Comparison of ENCODE assay signal across 11 cellular contexts in the genomic region with DNA sequence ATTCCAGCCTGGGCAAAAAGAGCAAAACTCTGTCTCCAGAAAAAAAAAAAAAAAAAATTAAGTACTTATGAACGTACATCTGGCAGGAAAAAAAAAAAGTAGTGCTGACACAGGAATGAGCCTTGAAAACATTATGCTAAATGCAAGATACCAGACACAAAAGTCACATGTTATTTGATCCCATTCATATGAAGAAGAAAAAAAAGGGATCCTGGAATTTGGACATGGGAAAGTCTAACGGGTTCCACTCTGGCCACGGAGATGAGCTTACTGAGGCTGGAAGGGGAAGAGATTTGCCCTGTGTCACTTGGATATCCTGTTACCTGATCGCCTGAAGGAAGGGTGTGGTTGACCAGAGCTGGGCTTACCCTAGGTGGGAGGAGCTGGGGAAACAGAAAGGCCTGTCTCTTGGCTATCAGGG.
DNase-seq lines count a peak whose midpoint lies in the region; ATAC-seq, FAIRE-seq and TF ChIP-seq lines count a peak whose summit lies in the region.
"Had no signal": no experiment of that assay in that cellular context is flagged by ENCODE, and none has a peak within 500 bp of the region (broad histone marks: within the 10 kb centered on the region; RNA-seq: fewer than 3 reads in every experiment).

No MANE protein-coding gene starts in this region.

- peaks cover 48% of the 10 kb centered on the region for H3K4me1 ChIP-seq in A549
- H3K4me1 ChIP-seq in HAP-1: no peaks in the 10 kb centered on the region
- H3K4me1 ChIP-seq in left lung: no peaks in the 10 kb centered on the region
- H3K4me1 ChIP-seq: thyroid gland had no signal

- no peak for TF ChIP-seq POLR2A in A549 (IDR thresholded peaks at IDR 0.05; ENCODE audit: low read length)

- TF ChIP-seq RAD21 in A549 (conservative IDR thresholded peaks at IDR 0.05 in 1 of 2, IDR thresholded peaks at IDR 0.05 in 1 of 2): no peak

- ATAC-seq in A549 (peak; percentile 68 to 70), HG02571 (IDR thresholded peaks at IDR 0.05; ENCODE audit: unreplicated experiment) (no peak), left lung (no peak)

- peak overlapping the region; percentile 71 to 86 for H3K27ac ChIP-seq in A549
- no peak overlapping the region for H3K27ac ChIP-seq in left lung
- H3K27ac ChIP-seq: thyroid gland had no signal

- H3K27me3 ChIP-seq in HAP-1 (ENCODE audit: low read depth) (no peaks in the 10 kb centered on the region), left lung (no peaks in the 10 kb centered on the region)
- H3K27me3 ChIP-seq: thyroid gland had no signal

- in situ Hi-C loops in HAP-1 (cut with MboI; ENCODE audit: low sequenced_read_pairs): loop anchor here (10.0 kb wide), 1 partner anchor 73 kb away; no protein-coding TSS in a partner anchor

- TF ChIP-seq EP300 in A549 (IDR thresholded peaks at IDR 0.05): no peak

- H3K9me3 ChIP-seq in A549: no peaks in the 10 kb centered on the region
- no peaks in the 10 kb centered on the region for H3K9me3 ChIP-seq in HAP-1
- H3K9me3 ChIP-seq in left lung: no peaks in the 10 kb centered on the region
- H3K9me3 ChIP-seq: thyroid gland had no signal

- peak; percentile 61 for FAIRE-seq in A549 (lab: Jason Lieb, UNC)
- FAIRE-seq: GM12891 had no signal

- H3K36me3 ChIP-seq in HAP-1 (replicated peaks): no peaks in the 10 kb centered on the region
- no peaks in the 10 kb centered on the region for H3K36me3 ChIP-seq in left lung
- H3K36me3 ChIP-seq: thyroid gland had no signal

- peak overlapping the region; percentile 47 for H3K4me2 ChIP-seq in A549

- no peak overlapping the region for H3K4me3 ChIP-seq in A549
- H3K4me3 ChIP-seq in HAP-1: no peak overlapping the region
- no peak overlapping the region for H3K4me3 ChIP-seq in fibroblast of the aortic adventitia (ENCODE audit: low read depth, low read length)
- H3K4me3 ChIP-seq in left lung: no peak overlapping the region
- H3K4me3 ChIP-seq: thyroid gland had no signal

- CTCF ChIA-PET in A549 (lab: Yijun Ruan, JAX): interaction anchor here (1.0 to 2.6 kb wide), 4 partner anchors 9 to 151 kb away, joined by 4 to 11 read pairs (median 4); no protein-coding TSS in a partner anchor

- intact Hi-C loops in left lung (cut with DNase I): no loop called here

- WGBS in A549 (ENCODE audit: missing lambda C conversion rate): 23% methylated on average over 4 of the region's 4 CpGs

- DNase-seq in A549 (ENCODE audit: low read depth in 1 of 2, low spot score in 1 of 2): peak; percentile 54 to 73
- peak; percentile 4 to 45 for DNase-seq in HAP-1 (ENCODE audit: low spot score in 2 of 2)
- DNase-seq in RPMI7951 (ENCODE audit: low read depth): peak; percentile 81
- peak; percentile 74 for DNase-seq in fibroblast of the aortic adventitia (ENCODE audit: low read depth)
- no peak for DNase-seq in activated CD4-positive, CD25-positive, alpha-beta regulatory T cell treated with anti-CD3 and anti-CD28 coated beads, Interleukin-2, amount 50 U/mL, for 72 hours
- no peak for DNase-seq in Kasumi-1 (lab: John Stamatoyannopoulos, UW)
- no peak for DNase-seq in left lung
- DNase-seq: cortex of kidney, thyroid gland had no signal

- POLR2A ChIA-PET in A549 (lab: Yijun Ruan, JAX): interaction anchor here (0.6 to 0.8 kb wide), 3 partner anchors 77 to 419 kb away, joined by 3 to 6 read pairs (median 5); no protein-coding TSS in a partner anchor

- TF ChIP-seq CTCF in A549 (IDR thresholded peaks at IDR 0.05): no peak
- TF ChIP-seq CTCF in fibroblast of the aortic adventitia (IDR thresholded peaks at IDR 0.05; ENCODE audit: insufficient read depth, low read length): no peak
- TF ChIP-seq CTCF in left lung (IDR thresholded peaks at IDR 0.05): no peak

TF ChIP-seq in A549, 52 proteins besides CTCF, POLR2A, EP300 and RAD21:
- TF ChIP-seq BHLHE40 (IDR thresholded peaks at IDR 0.05; ENCODE audit: low read depth, low read length): no peak
- no peak for TF ChIP-seq ZNF302 (CRISPR knock-in tag; IDR thresholded peaks at IDR 0.05)
- TF ChIP-seq RFX5 (IDR thresholded peaks at IDR 0.05): no peak

Comparison
In these comparisons a context has a peak if more than half of its experiments do, and no peak if none do; other contexts are left out.
1. ATAC-seq: peak in A549 (2 of 2); none in HG02571 (single experiment) and left lung (single experiment).
2. DNase-seq: peak in A549 (2 of 2), HAP-1 (2 of 2), RPMI7951 (single experiment) and fibroblast of the aortic adventitia (single experiment); none in activated CD4-positive, CD25-positive, alpha-beta regulatory T cell treated with anti-CD3 and anti-CD28 coated beads, Interleukin-2, amount 50 U/mL, for 72 hours (single experiment), Kasumi-1 (0 of 2) and left lung (0 of 2).
3. H3K27ac ChIP-seq: peak in A549 (2 of 2); none in left lung (0 of 2).